18 cellular contexts compared by ENCODE assay signal in genomic region chr14:84750763-84751554, GRCh38.
DNase-seq lines count a peak whose midpoint lies in the region; ATAC-seq and TF ChIP-seq lines count a peak whose summit lies in the region.
"Had no signal": no experiment of that assay in that cellular context is flagged by ENCODE, and none has a peak within 500 bp of the region (broad histone marks: within the 10 kb centered on the region; RNA-seq: fewer than 3 reads in every experiment).

No MANE protein-coding gene starts in this region.

- no peaks in the 10 kb centered on the region for H3K36me3 ChIP-seq in left lung
- no peaks in the 10 kb centered on the region for H3K36me3 ChIP-seq in thyroid gland
- no peaks in the 10 kb centered on the region for H3K36me3 ChIP-seq in colonic mucosa
- H3K36me3 ChIP-seq in suprapubic skin, result no peaks in the 10 kb centered on the region

- TF ChIP-seq CTCF in left lung (IDR thresholded peaks at IDR 0.05) (no peak), thyroid gland (IDR thresholded peaks at IDR 0.05) (no peak), colonic mucosa (IDR thresholded peaks at IDR 0.05) (no peak), suprapubic skin (IDR thresholded peaks at IDR 0.05) (no peak)

- TF ChIP-seq POLR2A in thyroid gland (IDR thresholded peaks at IDR 0.05) (no peak), suprapubic skin (IDR thresholded peaks at IDR 0.05) (no peak)

- DNase-seq in NCI-H82 (lab: John Stamatoyannopoulos, UW) (peak; percentile 39), NCI-H82 treated with DMSO at 0.1 percent for 48 hours (lab: John Stamatoyannopoulos, UW; ENCODE audit: unreplicated experiment) (no peak), dermis blood vessel endothelial cell (peak; percentile 7), left lung (no peak), thyroid gland (no peak), colonic mucosa (no peak), suprapubic skin (ENCODE audit: low spot score in 2 of 2) (no peak), COLO668 (lab: John Stamatoyannopoulos, UW; ENCODE audit: unreplicated experiment) (no peak)
- DNase-seq: activated CD4-positive, alpha-beta T cell treated with anti-CD3 and anti-CD28 coated beads, Interleukin-2, amount 50 U/mL, for 48 hours; activated effector memory CD4-positive, alpha-beta T cell treated with Interleukin-2 at 50 U/mL for 16 hours; foreskin melanocyte; islet precursor cell; natural killer cell; PC-9; stimulated activated CD4-positive, alpha-beta T cell treated with anti-CD3 and anti-CD28 coated beads, Interleukin-12 subunit alpha, Interleukin-12 subunit beta, amount 100 ng/mL, for 4 hours; T-cell had no signal

- intact Hi-C loops in left lung (cut with DNase I) (no loop called here), thyroid gland (cut with DNase I) (no loop called here), colonic mucosa (cut with DNase I) (no loop called here)

- H3K27me3 ChIP-seq in left lung (no peaks in the 10 kb centered on the region), thyroid gland (no peaks in the 10 kb centered on the region), colonic mucosa (no peaks in the 10 kb centered on the region), suprapubic skin (no peaks in the 10 kb centered on the region)

- H3K27ac ChIP-seq in left lung (no peak overlapping the region), thyroid gland (peak overlapping the region; percentile 54 to 80 (median 68)), colonic mucosa (no peak overlapping the region), suprapubic skin (no peak overlapping the region)
- H3K27ac ChIP-seq: 22Rv1, HL-60, PC-9 had no signal

- H3K4me3 ChIP-seq in left lung (no peak overlapping the region), thyroid gland (replicated peaks in 1 of 3) (no peak overlapping the region), colonic mucosa (no peak overlapping the region), suprapubic skin (no peak overlapping the region)
- H3K4me3 ChIP-seq: PC-9 had no signal

- TF ChIP-seq EP300 in suprapubic skin (IDR thresholded peaks at IDR 0.05), result no peak

- H3K4me1 ChIP-seq in left lung, result no peaks in the 10 kb centered on the region
- peaks cover 8 to 12% of the 10 kb centered on the region in 2 donors for H3K4me1 ChIP-seq in thyroid gland
- no peaks in the 10 kb centered on the region for H3K4me1 ChIP-seq in colonic mucosa
- no peaks in the 10 kb centered on the region for H3K4me1 ChIP-seq in suprapubic skin

- peak; percentile 87 for ATAC-seq in left lung
- ATAC-seq: natural killer cell, T-cell had no signal

- H3K9me3 ChIP-seq in left lung (peaks cover 0 to 10% of the 10 kb centered on the region in 2 donors), thyroid gland (no peaks in the 10 kb centered on the region), colonic mucosa (no peaks in the 10 kb centered on the region), suprapubic skin (peaks cover 3% of the 10 kb centered on the region)

- H3K9ac ChIP-seq in colonic mucosa (ENCODE audit: low read depth in 2 of 2, low read length in 2 of 2), result no peak overlapping the region

- WGBS in thyroid gland, 2 donors, result 28 to 45% methylated on average over 10 of the region's 10 CpGs
- 52% methylated on average over 10 of the region's 10 CpGs for WGBS in suprapubic skin

Comparison
In these comparisons a context has a peak if more than half of its experiments do, and no peak if none do; other contexts are left out.
1. DNase-seq: peak in NCI-H82 (single experiment) and dermis blood vessel endothelial cell (single experiment); none in NCI-H82 treated with DMSO at 0.1 percent for 48 hours (single experiment), left lung (0 of 2), thyroid gland (0 of 2), colonic mucosa (single experiment), suprapubic skin (0 of 2) and COLO668 (single experiment).
2. H3K27ac ChIP-seq: peak in thyroid gland (3 of 3); none in left lung (0 of 2), colonic mucosa (single experiment) and suprapubic skin (single experiment).